Comparison of ENCODE assay signal across 21 cellular contexts in genomic region chr20:36548704-36549627, GRCh38. TPM values are rescaled to one million over a fixed set of nuclear protein-coding genes. Genes with fewer than 3 reads are reported as not detected.
DNase-seq lines count a peak whose midpoint lies in the region; ATAC-seq and TF ChIP-seq lines count a peak whose summit lies in the region.
"Had no signal": no experiment of that assay in that cellular context is flagged by ENCODE, and none has a peak within 500 bp of the region (broad histone marks: within the 10 kb centered on the region; RNA-seq: fewer than 3 reads in every experiment).

No MANE protein-coding gene starts in this region.

- no peak for TF ChIP-seq EP300 in transverse colon (IDR thresholded peaks at IDR 0.05; ENCODE audit: low read depth)

- H3K9me3 ChIP-seq in mammary epithelial cell (replicated peaks; ENCODE audit: insufficient read depth, low read length) (no peaks in the 10 kb centered on the region), breast epithelium (no peaks in the 10 kb centered on the region), adrenal gland (replicated peaks in 1 of 3) (no peaks in the 10 kb centered on the region), muscle layer of colon (ENCODE audit: low read length) (no peaks in the 10 kb centered on the region), transverse colon (no peaks in the 10 kb centered on the region), T-helper 17 cell (ENCODE audit: control insufficient read depth, low read length, poor library complexity, severe bottlenecking) (no peaks in the 10 kb centered on the region)
- H3K9me3 ChIP-seq: BE2C, suprapubic skin had no signal

- intact Hi-C loops in mammary epithelial cell (cut with micrococcal nuclease) = loop anchor here (10.0 kb wide), 1 partner anchor 84 kb away; no protein-coding TSS in a partner anchor
- intact Hi-C loops in breast epithelium (cut with DNase I; ENCODE audit: low total_unique reads) = no loop called here
- intact Hi-C loops in adrenal gland (cut with DNase I) = no loop called here
- intact Hi-C loops in transverse colon (cut with DNase I; ENCODE audit: low total_unique reads) = no loop called here

- BruUV-seq in mammary epithelial cell (replicated peaks; lab: Mats Ljungman, UMichigan) = TSS peak; percentile 63

- H3K27me3 ChIP-seq in mammary epithelial cell (ENCODE audit: insufficient read depth, low read length) (no peaks in the 10 kb centered on the region), breast epithelium (no peaks in the 10 kb centered on the region), adrenal gland (no peaks in the 10 kb centered on the region), muscle layer of colon (ENCODE audit: control insufficient read depth in 1 of 2, insufficient read depth in 2 of 2, low read length in 2 of 2) (no peaks in the 10 kb centered on the region), transverse colon (no peaks in the 10 kb centered on the region)
- H3K27me3 ChIP-seq: BE2C, suprapubic skin had no signal

- no peak overlapping the region for H3K27ac Mint-ChIP-seq in activated CD8-positive, alpha-beta memory T cell treated with anti-CD3 and anti-CD28 coated beads, Interleukin-2, amount 10 ng/mL, durations not matched to agents 7 days and 5 days
- H3K27ac Mint-ChIP-seq in T-helper 17 cell = no peak overlapping the region
- H3K27ac Mint-ChIP-seq: activated CD4-positive, alpha-beta T cell treated with anti-CD3 and anti-CD28 coated beads for 36 hours had no signal

- H3K4me1 Mint-ChIP-seq in activated CD8-positive, alpha-beta memory T cell treated with anti-CD3 and anti-CD28 coated beads, Interleukin-2, amount 10 ng/mL, durations not matched to agents 7 days and 5 days = no peaks in the 10 kb centered on the region
- H3K4me1 Mint-ChIP-seq in T-helper 17 cell = peaks cover 5% of the 10 kb centered on the region
- H3K4me1 Mint-ChIP-seq: activated CD4-positive, alpha-beta T cell treated with anti-CD3 and anti-CD28 coated beads for 36 hours had no signal

- H4K20me1 ChIP-seq in mammary epithelial cell (ENCODE audit: insufficient read depth, low read length) = no peaks in the 10 kb centered on the region

- dilution Hi-C loops in mammary epithelial cell (cut with HindIII; ENCODE audit: low sequenced_read_pairs) = no loop called here

- no peak overlapping the region for H3K9ac ChIP-seq in mammary epithelial cell (ENCODE audit: insufficient read depth, low read length)
- no peak overlapping the region for H3K9ac ChIP-seq in muscle layer of colon (ENCODE audit: low read length)

- H3K4me3 Mint-ChIP-seq in activated CD8-positive, alpha-beta memory T cell treated with anti-CD3 and anti-CD28 coated beads, Interleukin-2, amount 10 ng/mL, durations not matched to agents 7 days and 5 days = no peak overlapping the region
- no peak overlapping the region for H3K4me3 Mint-ChIP-seq in T-helper 17 cell
- H3K4me3 Mint-ChIP-seq: activated CD4-positive, alpha-beta T cell treated with anti-CD3 and anti-CD28 coated beads for 36 hours had no signal

- no peaks in the 10 kb centered on the region for H3K36me3 ChIP-seq in mammary epithelial cell (ENCODE audit: insufficient read depth, low read length)
- no peaks in the 10 kb centered on the region for H3K36me3 ChIP-seq in breast epithelium
- H3K36me3 ChIP-seq in adrenal gland (replicated peaks in 1 of 2) = peaks cover 0 to 47% of the 10 kb centered on the region in 2 donors
- H3K36me3 ChIP-seq in muscle layer of colon (ENCODE audit: insufficient read depth, low read length) = peaks cover 48% of the 10 kb centered on the region
- no peaks in the 10 kb centered on the region for H3K36me3 ChIP-seq in transverse colon
- H3K36me3 ChIP-seq: BE2C had no signal

- peaks cover 6% of the 10 kb centered on the region for H3K4me1 ChIP-seq in mammary epithelial cell (ENCODE audit: insufficient read depth, low read length)
- H3K4me1 ChIP-seq in breast epithelium = peaks cover 0 to 7% of the 10 kb centered on the region in 2 donors
- peaks cover 13 to 49% of the 10 kb centered on the region in 2 donors for H3K4me1 ChIP-seq in adrenal gland (replicated peaks in 1 of 2)
- H3K4me1 ChIP-seq in muscle layer of colon (ENCODE audit: insufficient read depth, low read length) = peaks cover 25% of the 10 kb centered on the region
- H3K4me1 ChIP-seq in transverse colon = peaks cover 0 to 8% (median 3%) of the 10 kb centered on the region in 4 donors
- H3K4me1 ChIP-seq: BE2C had no signal

- no peak overlapping the region for H3K4me2 ChIP-seq in mammary epithelial cell (ENCODE audit: insufficient read depth, low read depth, low read length)

- DNase-seq in mammary epithelial cell (no peak), breast epithelium (ENCODE audit: low spot score in 2 of 2) (no peak), adrenal gland (peak in 1 of 7 donors; percentile 30), transverse colon (no peak), T-helper 17 cell (no peak)
- no peak for DNase-seq in activated CD8-positive, alpha-beta memory T cell treated with anti-CD3 and anti-CD28 coated beads, Interleukin-2, amount 10 ng/mL, durations not matched to agents 7 days and 5 days
- DNase-seq: 8988T; activated effector memory CD4-positive, alpha-beta T cell treated with Interleukin-2 at 50 U/mL for 16 hours; amygdala; Karpas-422; NCI-H1105 treated with DMSO at 0.1 percent for 48 hours; NCI-H2171; NCI-H69; stimulated activated CD4-positive, alpha-beta T cell treated with anti-CD3 and anti-CD28 coated beads, Interleukin-2, amount 100 ng/mL, for 48 hours had no signal

- no peak overlapping the region for H2AFZ ChIP-seq in mammary epithelial cell (ENCODE audit: low read depth, low read length)

- no peak for ATAC-seq in activated CD8-positive, alpha-beta memory T cell treated with anti-CD3 and anti-CD28 coated beads, Interleukin-2, amount 10 ng/mL, durations not matched to agents 7 days and 5 days
- ATAC-seq in HG03469 (IDR thresholded peaks at IDR 0.05; ENCODE audit: unreplicated experiment) (no peak), T-helper 17 cell (no peak)
- ATAC-seq: activated CD4-positive, alpha-beta T cell treated with anti-CD3 and anti-CD28 coated beads for 36 hours; left lobe of liver had no signal

- no peak for TF ChIP-seq POLR2A in breast epithelium (IDR thresholded peaks at IDR 0.05)
- no peak for TF ChIP-seq POLR2A in adrenal gland (IDR thresholded peaks at IDR 0.05)
- TF ChIP-seq POLR2A in transverse colon (IDR thresholded peaks at IDR 0.05) = no peak

- H3K79me2 ChIP-seq in mammary epithelial cell (ENCODE audit: insufficient read depth, low read length) = no peaks in the 10 kb centered on the region

- in situ Hi-C loops in mammary epithelial cell (cut with MboI; ENCODE audit: low sequenced_read_pairs in 2 of 2) = no loop called here
- in situ Hi-C loops in transverse colon (cut with MboI; ENCODE audit: low pct_ligation_motif_present in 1 of 4, low pct_unique_long_range_greater_than_20kb in 1 of 4, low sequenced_read_pairs in 3 of 4) = no loop called here

- CTCF ChIA-PET in mammary epithelial cell (lab: Charles Lee; ENCODE audit: low non-redundant PET) = interaction anchor here (0.5 to 0.7 kb wide), 2 partner anchors 586 to 1911 kb away, joined by 5 to 17 read pairs; no protein-coding TSS in a partner anchor
- CTCF ChIA-PET in activated CD8-positive, alpha-beta memory T cell treated with anti-CD3 and anti-CD28 coated beads, Interleukin-2, amount 10 ng/mL, durations not matched to agents 7 days and 5 days (lab: Charles Lee) = interaction anchor here (0.8 kb wide), 1 partner anchor 11 kb away, joined by 3 read pairs; no protein-coding TSS in a partner anchor

- H3K9me3 Mint-ChIP-seq in activated CD8-positive, alpha-beta memory T cell treated with anti-CD3 and anti-CD28 coated beads, Interleukin-2, amount 10 ng/mL, durations not matched to agents 7 days and 5 days (ENCODE audit: low read depth) = no peaks in the 10 kb centered on the region

- TF ChIP-seq CTCF in mammary epithelial cell (conservative IDR thresholded peaks at IDR 0.05 in 1 of 2, IDR thresholded peaks at IDR 0.05 in 1 of 2; ENCODE audit: extremely low read depth in 1 of 2, insufficient read depth in 1 of 2, low read depth in 1 of 2, low read length in 2 of 2) = no peak
- TF ChIP-seq CTCF in breast epithelium (IDR thresholded peaks at IDR 0.05) = no peak
- no peak for TF ChIP-seq CTCF in adrenal gland (IDR thresholded peaks at IDR 0.05)
- no peak for TF ChIP-seq CTCF in transverse colon (IDR thresholded peaks at IDR 0.05)

- no peaks in the 10 kb centered on the region for H3K36me3 Mint-ChIP-seq in activated CD8-positive, alpha-beta memory T cell treated with anti-CD3 and anti-CD28 coated beads, Interleukin-2, amount 10 ng/mL, durations not matched to agents 7 days and 5 days
- H3K36me3 Mint-ChIP-seq in T-helper 17 cell (ENCODE audit: low read depth) = no peaks in the 10 kb centered on the region

- no peaks in the 10 kb centered on the region for H3K27me3 Mint-ChIP-seq in activated CD8-positive, alpha-beta memory T cell treated with anti-CD3 and anti-CD28 coated beads, Interleukin-2, amount 10 ng/mL, durations not matched to agents 7 days and 5 days
- no peaks in the 10 kb centered on the region for H3K27me3 Mint-ChIP-seq in T-helper 17 cell
- H3K27me3 Mint-ChIP-seq: activated CD4-positive, alpha-beta T cell treated with anti-CD3 and anti-CD28 coated beads for 36 hours had no signal

- H3K4me3 ChIP-seq in mammary epithelial cell (replicated peaks in 1 of 3; ENCODE audit: insufficient read depth in 1 of 3, low read depth in 2 of 3, low read length in 3 of 3) (no peak overlapping the region), breast epithelium (no peak overlapping the region), adrenal gland (no peak overlapping the region), muscle layer of colon (ENCODE audit: low read depth in 1 of 2, low read length in 2 of 2) (no peak overlapping the region), transverse colon (no peak overlapping the region)
- H3K4me3 ChIP-seq: suprapubic skin had no signal

- 72% methylated on average over 12 of the region's 23 CpGs for WGBS in mammary epithelial cell (ENCODE audit: low coverage, missing lambda C conversion rate)
- 83 to 86% (median 85%) methylated on average over 15 to 23 of the region's 23 CpGs for WGBS in adrenal gland, 4 donors
- 67 to 84% methylated on average over 8 to 19 of the region's 23 CpGs for WGBS in transverse colon (ENCODE audit: low coverage in 1 of 2), 2 donors

- no peak overlapping the region for H3K27ac ChIP-seq in mammary epithelial cell (ENCODE audit: insufficient read depth, low read depth, low read length)
- peak overlapping the region in 1 of 2 donors; percentile 68 for H3K27ac ChIP-seq in breast epithelium
- H3K27ac ChIP-seq in adrenal gland = peak overlapping the region in 3 of 5 donors; percentile 50 to 82 (median 74)
- peak overlapping the region; percentile 56 for H3K27ac ChIP-seq in muscle layer of colon (ENCODE audit: low read depth, low read length)
- H3K27ac ChIP-seq in transverse colon = peak overlapping the region; percentile 10 to 99 (median 62)
- H3K27ac ChIP-seq: suprapubic skin had no signal

RNA-seq across cellular contexts. Expression of gene MYL9, which starts 7.6 kb away (rescaled TPM):
- total RNA-seq in mammary epithelial cell (100 to 1,000 TPM in 1 of 2 donors, 10 to 100 TPM in 1; 29.4 to 138 TPM), breast epithelium (100 to 1,000 TPM in 1 of 3 donors, 10 to 100 TPM in 2; 72.9 to 112 (median 91.8) TPM), adrenal gland (1,000 to 10,000 TPM in 3 of 8 donors, 100 to 1,000 TPM in 5; 241 to 1,128 (median 564) TPM), transverse colon (100 to 1,000 TPM; 156 to 974 (median 332) TPM), T-helper 17 cell (100 to 1,000 TPM in 1 of 2 donors, 1 to 10 TPM in 1; 3.4 to 125 TPM)
- polyA plus RNA-seq in mammary epithelial cell (3.7 TPM), adrenal gland (1,000 to 10,000 TPM in 2 of 3 donors, 100 to 1,000 TPM in 1; 891 to 1,967 (median 1,739) TPM)
- 5.0 TPM for polyA minus RNA-seq in mammary epithelial cell
- total RNA-seq in activated CD8-positive, alpha-beta memory T cell treated with anti-CD3 and anti-CD28 coated beads, Interleukin-2, amount 10 ng/mL, durations not matched to agents 7 days and 5 days = under 1 TPM; 0.59 to 0.96 TPM
- total RNA-seq: SK-MEL-5 had no signal

RNA-seq across cellular contexts. Expression of gene TGIF2, which starts 24.4 kb away (rescaled TPM):
- 10 to 100 TPM in 1 of 2 donors, 1 to 10 TPM in 1; 6.5 to 12.5 TPM for total RNA-seq in mammary epithelial cell
- polyA plus RNA-seq in mammary epithelial cell = 8.2 TPM
- polyA minus RNA-seq in mammary epithelial cell = 16.6 TPM
- total RNA-seq in breast epithelium = 10 to 100 TPM in 2 of 3 donors, 1 to 10 TPM in 1; 9.9 to 14.3 (median 13.4) TPM
- total RNA-seq in adrenal gland = 10 to 100 TPM in 7 of 8 donors, 1 to 10 TPM in 1; 3.7 to 17.9 (median 11.7) TPM
- polyA plus RNA-seq in adrenal gland = 1 to 10 TPM; 3.4 to 5.8 (median 4.4) TPM
- total RNA-seq in transverse colon = 100 to 1,000 TPM in 1 of 4 donors, 1 to 10 TPM in 2, under 1 TPM in 1; 0.75 to 130 (median 3.9) TPM
- total RNA-seq in activated CD8-positive, alpha-beta memory T cell treated with anti-CD3 and anti-CD28 coated beads, Interleukin-2, amount 10 ng/mL, durations not matched to agents 7 days and 5 days = 10 to 100 TPM; 32.5 to 40.9 TPM
- total RNA-seq in T-helper 17 cell = 10 to 100 TPM; 32.8 to 38.5 TPM

RNA-seq across cellular contexts. Expression of gene RAB5IF, which starts 56.6 kb away (rescaled TPM):
- total RNA-seq in mammary epithelial cell (100 to 1,000 TPM in 1 of 2 donors, 10 to 100 TPM in 1; 61.8 to 115 TPM), breast epithelium (10 to 100 TPM; 70.2 to 79.9 (median 77.7) TPM), adrenal gland (100 to 1,000 TPM in 3 of 8 donors, 10 to 100 TPM in 5; 54.9 to 144 (median 86.9) TPM), transverse colon (100 to 1,000 TPM in 2 of 4 donors, 10 to 100 TPM in 2; 42.2 to 136 (median 102) TPM), T-helper 17 cell (10 to 100 TPM; 66.3 to 71.0 TPM)
- polyA plus RNA-seq in mammary epithelial cell (117 TPM), adrenal gland (100 to 1,000 TPM in 1 of 3 donors, 10 to 100 TPM in 2; 44.9 to 159 (median 59.3) TPM)
- 85.0 TPM for polyA minus RNA-seq in mammary epithelial cell
- 100 to 1,000 TPM in 1 of 2 experiments, 10 to 100 TPM in 1; 81.8 to 115 TPM for total RNA-seq in activated CD8-positive, alpha-beta memory T cell treated with anti-CD3 and anti-CD28 coated beads, Interleukin-2, amount 10 ng/mL, durations not matched to agents 7 days and 5 days
